ENCODE assay signal across 30 cellular contexts in genomic region chr6:699319-699718, GRCh38. TPM values are rescaled to one million over a fixed set of nuclear protein-coding genes. Genes with fewer than 3 reads are reported as not detected.
DNase-seq lines count a peak whose midpoint lies in the region; ATAC-seq, FAIRE-seq and TF ChIP-seq lines count a peak whose summit lies in the region.
"Had no signal": no experiment of that assay in that cellular context is flagged by ENCODE, and none has a peak within 500 bp of the region (broad histone marks: within the 10 kb centered on the region; RNA-seq: fewer than 3 reads in every experiment).

No MANE protein-coding gene starts in this region.

- H3K4me3 ChIP-seq in K562 (no peak overlapping the region), fibroblast of the aortic adventitia (ENCODE audit: low read depth, low read length) (no peak overlapping the region)
- H3K4me3 ChIP-seq: esophagus muscularis mucosa, left ventricle myocardium inferior, smooth muscle cell, stomach, thyroid gland had no signal

- DNase-seq in A172 (ENCODE audit: low spot score) (peak; percentile 46), NCI-H2029 (lab: John Stamatoyannopoulos, UW) (peak; percentile 76), K562 (ENCODE audit: extremely low read depth in 1 of 4, low spot score in 3 of 4) (no peak), fibroblast of the aortic adventitia (ENCODE audit: low read depth) (peak; percentile 80), NCI-H510A (lab: John Stamatoyannopoulos, UW) (no peak), 8988T (no peak), SKM-1 (lab: John Stamatoyannopoulos, UW; ENCODE audit: unreplicated experiment) (no peak)
- DNase-seq: ACHN; activated CD4-positive, alpha-beta memory T cell treated with anti-CD3 and anti-CD28 coated beads for 36 hours; activated CD4-positive, CD25-positive, alpha-beta regulatory T cell treated with anti-CD3 and anti-CD28 coated beads, Interleukin-2, amount 50 U/mL, for 72 hours; activated CD8-positive, alpha-beta memory T cell treated with anti-CD3 and anti-CD28 coated beads, Interleukin-2, amount 50 U/mL, for 48 hours; activated naive CD4-positive, alpha-beta T cell treated with anti-CD3 and anti-CD28 coated beads, Interleukin-2, amount 50 U/mL, for 16 hours; amniotic stem cell; left ventricle myocardium inferior; naive B cell; NCI-H1694; NCI-H774; nucleus accumbens; retina; RPMI8226; stimulated activated CD4-positive, alpha-beta T cell treated with anti-CD3 and anti-CD28 coated beads, Interleukin-2, amount 100 ng/mL, for 24 hours; stomach; thyroid gland had no signal

- intact Hi-C loops in K562 (cut with micrococcal nuclease) = no loop called here

- no peak overlapping the region for H3K9ac ChIP-seq in K562 (ENCODE audit: insufficient read depth in 1 of 2, low read depth in 2 of 2, low read length in 2 of 2)

- no peaks in the 10 kb centered on the region for H3K9me1 ChIP-seq in K562 (ENCODE audit: control insufficient read depth, insufficient read depth, low read length)

- no peak for TF ChIP-seq RAD21 in K562 (CRISPR knock-in tag; conservative IDR thresholded peaks at IDR 0.05 in 1 of 2, IDR thresholded peaks at IDR 0.05 in 1 of 2)

- CTCF ChIA-PET in K562 (lab: Yijun Ruan, JAX; ENCODE audit: low intra/inter-chr PET ratio) = no interaction called here

- no peak overlapping the region for H3K27ac ChIP-seq in K562 (ENCODE audit: extremely low read depth, low read depth, low read length)
- H3K27ac ChIP-seq: esophagus muscularis mucosa, left ventricle myocardium inferior, stomach, thyroid gland had no signal

- H3K9me3 ChIP-seq in K562 (replicated peaks; ENCODE audit: control insufficient read depth, insufficient read depth, low read depth, low read length) = no peaks in the 10 kb centered on the region
- H3K9me3 ChIP-seq: esophagus muscularis mucosa, left ventricle myocardium inferior, stomach, thyroid gland had no signal

- H2AFZ ChIP-seq in K562 (ENCODE audit: low read depth, low read length) = no peak overlapping the region

- H3K27me3 ChIP-seq in K562 (ENCODE audit: control insufficient read depth in 2 of 2, insufficient read depth in 2 of 2, low read length in 2 of 2) = peaks cover 51 to 53% of the 10 kb centered on the region in 2 experiments
- H3K27me3 ChIP-seq: esophagus muscularis mucosa, stomach, thyroid gland had no signal

- no peaks in the 10 kb centered on the region for H3K79me2 ChIP-seq in K562 (ENCODE audit: control insufficient read depth, insufficient read depth, low read length)

- TF ChIP-seq POLR2A in K562 (conservative IDR thresholded peaks at IDR 0.05) = no peak

- 1% methylated on average over 6 of the region's 6 CpGs for WGBS in K562 (ENCODE audit: insufficient coverage, low coverage, missing lambda C conversion rate)

- peak; percentile 64 for FAIRE-seq in K562 (lab: Jason Lieb, UNC)
- FAIRE-seq: colon, G401.6, GM19239 had no signal

- H4K20me1 ChIP-seq in K562 (replicated peaks; ENCODE audit: control insufficient read depth, insufficient read depth, low read length) = no peaks in the 10 kb centered on the region

- no peaks in the 10 kb centered on the region for H3K36me3 ChIP-seq in K562 (ENCODE audit: control insufficient read depth, insufficient read depth, low read length)
- H3K36me3 ChIP-seq: esophagus muscularis mucosa, left ventricle myocardium inferior, stomach, thyroid gland had no signal

- no peak for TF ChIP-seq EP300 in K562 (IDR thresholded peaks at IDR 0.05; ENCODE audit: low read length)

- no peak for ATAC-seq in K562
- no peak for ATAC-seq in GM19463 (IDR thresholded peaks at IDR 0.05; ENCODE audit: unreplicated experiment)
- ATAC-seq: activated T-helper 17 cell treated with anti-CD3 and anti-CD28 coated beads, Interleukin-2, amount 50 U/mL, for 72 hours had no signal

- in situ Hi-C loops in K562 (cut with MboI) = no loop called here

- no peak overlapping the region for H3K4me2 ChIP-seq in K562 (ENCODE audit: insufficient read depth, low read length)
- H3K4me2 ChIP-seq: smooth muscle cell had no signal

- POLR2A ChIA-PET in K562 (lab: Yijun Ruan, JAX) = no interaction called here

- TF ChIP-seq CTCF in K562 (IDR thresholded peaks at IDR 0.05 in 2 of 3, conservative IDR thresholded peaks at IDR 0.05 in 1 of 3; ENCODE audit: insufficient read depth in 2 of 3, low read depth in 1 of 3, low read length in 3 of 3) = no peak
- TF ChIP-seq CTCF in fibroblast of the aortic adventitia (IDR thresholded peaks at IDR 0.05; ENCODE audit: insufficient read depth, low read length) = no peak

- no TSS peak for BruUV-seq in K562 (replicated peaks; lab: Mats Ljungman, UMichigan)

- H3K4me1 ChIP-seq in K562 (replicated peaks in 1 of 2; ENCODE audit: control insufficient read depth in 2 of 2, insufficient read depth in 2 of 2, low read length in 2 of 2) = peaks cover 0 to 4% of the 10 kb centered on the region in 2 experiments; a peak in 3 of 5 replicates
- H3K4me1 ChIP-seq: thyroid gland had no signal

TF ChIP-seq in K562, 482 proteins besides CTCF, POLR2A, EP300 and RAD21:
- peak; percentile 93 for TF ChIP-seq ZNF121 (CRISPR knock-in tag; conservative IDR thresholded peaks at IDR 0.05)
- no peak for TF ChIP-seq ATF2 (CRISPR knock-in tag; IDR thresholded peaks at IDR 0.05)
- no peak for TF ChIP-seq SP2 (IDR thresholded peaks at IDR 0.05; ENCODE audit: extremely low read depth, low read depth, low read length, poor library complexity, severe bottlenecking)
- no peak for TF ChIP-seq FOSL1 (tag; conservative IDR thresholded peaks at IDR 0.05)
- peak; percentile 20 for TF ChIP-seq RBM25 (IDR thresholded peaks at IDR 0.05; ENCODE audit: low read depth, low read length, severe bottlenecking)

RNA-seq across cellular contexts. Expression of gene EXOC2, which starts 6.4 kb away (rescaled TPM):
- 36.5 and 39.0 TPM in 2 replicates for total RNA-seq in A172 (2014; rRNA removed; shearing (Covaris generic))
- total RNA-seq in K562 (2011; cell fraction: chromatin; rRNA removed; ENCODE audit: low replicate concordance) = 29.0 and 54.6 TPM in 2 replicates
- 15.0 and 20.5 TPM in 2 replicates for total RNA-seq in K562 (2011; cell fraction: nucleolus; rRNA removed)
- 22.8 and 25.9 TPM in 2 replicates for total RNA-seq in K562 (2011; cell fraction: nucleoplasm; rRNA removed)
- total RNA-seq in K562 (2014; rRNA removed) = 20.8 and 23.0 TPM in 2 replicates
- 27.9 and 28.6 TPM in 2 replicates for total RNA-seq in K562 (2014; rRNA removed; fragmentation: Illumina TruSeq; extraction: Trizol)
- total RNA-seq in K562 (2015; rRNA removed; fragmentation: Illumina TruSeq; extraction: Trizol) = 24.1 and 27.4 TPM in 2 replicates
- total RNA-seq in K562 (2021) = 24.4 and 24.7 TPM in 2 replicates
- polyA plus RNA-seq in K562 (2011; rRNA removed) = 22.5 and 30.2 TPM in 2 replicates
- 17.0 and 18.6 TPM in 2 replicates for polyA plus RNA-seq in K562 (2011; cell fraction: cytosol; rRNA removed)
- polyA plus RNA-seq in K562 (2011; cell fraction: nucleus; rRNA removed) = 18.1 and 20.1 TPM in 2 replicates
- 20.4 TPM in 2 replicates for polyA plus RNA-seq in K562 (2012)
- polyA plus RNA-seq in K562 (2014; fragmentation: Illumina TruSeq; extraction: Trizol) = 20.2 and 24.2 TPM in 2 replicates
- polyA plus RNA-seq in K562 (2014; fragmentation: Nextera tagmentation; extraction: Ambion mirVana) = 10 to 100 TPM; 12.2 to 18.0 TPM
- polyA plus RNA-seq in K562 (2014; rRNA removed) = 17.0 and 23.6 TPM in 2 replicates
- polyA minus RNA-seq in K562 (2011; rRNA and poly(A)+ RNA removed) = 66.5 and 74.5 TPM in 2 replicates
- polyA minus RNA-seq in K562 (2011; cell fraction: cytosol; rRNA and poly(A)+ RNA removed) = 17.9 and 26.4 TPM in 2 replicates
- polyA minus RNA-seq in K562 (2011; cell fraction: nucleus; rRNA and poly(A)+ RNA removed) = 22.2 and 34.4 TPM in 2 replicates
- 11.0 and 27.9 TPM in 2 replicates for total RNA-seq in fibroblast of the aortic adventitia (ENCODE audit: low replicate concordance)

RNA-seq across cellular contexts. Expression of gene HUS1B, which starts 42.4 kb away (rescaled TPM):
- 0.12 and 1.2 TPM in 2 replicates for total RNA-seq in A172 (2014; rRNA removed; shearing (Covaris generic))
- total RNA-seq in K562 (2011; cell fraction: chromatin; rRNA removed; ENCODE audit: low replicate concordance) = 5.6 and 5.8 TPM in 2 replicates
- 2.8 and 3.8 TPM in 2 replicates for total RNA-seq in K562 (2011; cell fraction: nucleolus; rRNA removed)
- total RNA-seq in K562 (2011; cell fraction: nucleoplasm; rRNA removed) = 2.7 and 4.0 TPM in 2 replicates
- total RNA-seq in K562 (2014; rRNA removed) = 1.1 and 1.3 TPM in 2 replicates
- 0.44 and 0.67 TPM in 2 replicates for total RNA-seq in K562 (2014; rRNA removed; fragmentation: Illumina TruSeq; extraction: Trizol)
- 0.57 and 0.69 TPM in 2 replicates for total RNA-seq in K562 (2015; rRNA removed; fragmentation: Illumina TruSeq; extraction: Trizol)
- 1.0 and 1.4 TPM in 2 replicates for total RNA-seq in K562 (2021)
- polyA plus RNA-seq in K562 (2011; rRNA removed) = 0.29 and 0.31 TPM in 2 replicates
- polyA plus RNA-seq in K562 (2011; cell fraction: cytosol; rRNA removed) = 0.25 and 0.40 TPM in 2 replicates
- 0.74 and 1.4 TPM in 2 replicates for polyA plus RNA-seq in K562 (2011; cell fraction: nucleus; rRNA removed)
- 0.39 and 0.64 TPM in 2 replicates for polyA plus RNA-seq in K562 (2012)
- 0.16 and 0.32 TPM in 2 replicates for polyA plus RNA-seq in K562 (2014; fragmentation: Illumina TruSeq; extraction: Trizol)
- polyA plus RNA-seq in K562 (2014; fragmentation: Nextera tagmentation; extraction: Ambion mirVana) = under 1 TPM in 1 of 2 experiments, not detected in 1; 0.32 TPM
- polyA plus RNA-seq in K562 (2014; rRNA removed) = 0.32 TPM in 1 of 2 replicates, not detected in the other
- 0.63 and 0.74 TPM in 2 replicates for polyA minus RNA-seq in K562 (2011; rRNA and poly(A)+ RNA removed)
- polyA minus RNA-seq in K562 (2011; cell fraction: cytosol; rRNA and poly(A)+ RNA removed) = 1.4 TPM in 1 of 2 replicates, not detected in the other
- 2.6 TPM in 2 replicates for polyA minus RNA-seq in K562 (2011; cell fraction: nucleus; rRNA and poly(A)+ RNA removed)
- total RNA-seq in fibroblast of the aortic adventitia (ENCODE audit: low replicate concordance) = 0.45 and 0.65 TPM in 2 replicates
- total RNA-seq: left ventricle myocardium inferior had no signal

Comparison
In these comparisons a context has a peak if more than half of its experiments do, and no peak if none do; other contexts are left out.
1. DNase-seq: peak in A172 (single experiment), NCI-H2029 (single experiment) and fibroblast of the aortic adventitia (single experiment); none in K562 (0 of 4), NCI-H510A (single experiment), 8988T (single experiment) and SKM-1 (single experiment).